Comparison of ENCODE assay signal across 17 cellular contexts in genomic region chr7:75711076-75711475, GRCh38. TPM values are rescaled to one million over a fixed set of nuclear protein-coding genes. Genes with fewer than 3 reads are reported as not detected.
DNase-seq lines count a peak whose midpoint lies in the region; ATAC-seq and TF ChIP-seq lines count a peak whose summit lies in the region.
"Had no signal": no experiment of that assay in that cellular context is flagged by ENCODE, and none has a peak within 500 bp of the region (broad histone marks: within the 10 kb centered on the region; RNA-seq: fewer than 3 reads in every experiment).

No MANE protein-coding gene starts in this region.

- H3K4me1 Mint-ChIP-seq in natural killer cell: peaks cover 20 to 24% of the 10 kb centered on the region in 2 donors
- peaks cover 12 to 21% of the 10 kb centered on the region in 2 donors for H3K4me1 Mint-ChIP-seq in natural killer cell treated with Interleukin-12 subunit alpha and Interleukin-12 subunit beta and Interleukin-15 and Interleukin-18, amount 100 ng/mL, for 72 hours (ENCODE audit: low read depth in 2 of 2)

- peaks cover 29% of the 10 kb centered on the region for H3K4me1 ChIP-seq in osteoblast (ENCODE audit: insufficient read depth, low read length)

- H3K4me3 ChIP-seq in osteoblast (ENCODE audit: insufficient read depth, low read length): no peak overlapping the region
- H3K4me3 ChIP-seq: dorsolateral prefrontal cortex, ovary had no signal

- ATAC-seq in natural killer cell (no peak), GM18517 (IDR thresholded peaks at IDR 0.05; ENCODE audit: unreplicated experiment) (no peak), HG02885 (IDR thresholded peaks at IDR 0.05; ENCODE audit: poor library complexity, unreplicated experiment) (no peak)
- no peak for ATAC-seq in natural killer cell treated with Interleukin-12 subunit alpha and Interleukin-12 subunit beta and Interleukin-15 and Interleukin-18, amount 100 ng/mL, for 72 hours
- ATAC-seq: esophagus mucosa had no signal

- H3K9me3 ChIP-seq in osteoblast (ENCODE audit: low read depth, low read length): no peaks in the 10 kb centered on the region
- H3K9me3 ChIP-seq: ovary had no signal

- no peaks in the 10 kb centered on the region for H3K79me2 ChIP-seq in osteoblast (ENCODE audit: insufficient read depth, low read length)

- no peaks in the 10 kb centered on the region for H3K36me3 ChIP-seq in osteoblast (ENCODE audit: insufficient read depth, low read length)
- H3K36me3 ChIP-seq: ovary had no signal

- DNase-seq in natural killer cell (no peak), osteoblast (ENCODE audit: insufficient read length, low spot score, missing footprints) (no peak), amygdala (lab: John Stamatoyannopoulos, UW) (no peak), DMS53 treated with DMSO at 0.1 percent for 48 hours (lab: John Stamatoyannopoulos, UW; ENCODE audit: unreplicated experiment) (no peak)
- DNase-seq in natural killer cell treated with Interleukin-12 subunit alpha and Interleukin-12 subunit beta and Interleukin-15 and Interleukin-18, amount 100 ng/mL, for 72 hours (ENCODE audit: low spot score): no peak
- DNase-seq: activated CD4-positive, alpha-beta T cell treated with anti-CD3 and anti-CD28 coated beads for 4 hours; activated naive CD4-positive, alpha-beta T cell; dorsolateral prefrontal cortex; NCI-H748 treated with DMSO at 0.1 percent for 48 hours; ovary; RPMI8226; stimulated activated CD4-positive, alpha-beta T cell treated with anti-CD3 and anti-CD28 coated beads, Interleukin-15, amount 100 ng/mL, for 24 hours; stimulated activated naive CD4-positive, alpha-beta T cell treated with Interleukin-2 at 50 U/mL for 16 hours had no signal

- TF ChIP-seq CTCF in natural killer cell (IDR thresholded peaks at IDR 0.05) (no peak), osteoblast (IDR thresholded peaks at IDR 0.05; ENCODE audit: extremely low read depth, low read depth, low read length) (no peak)

- no peaks in the 10 kb centered on the region for H3K27me3 Mint-ChIP-seq in natural killer cell (ENCODE audit: low read depth in 2 of 2)
- no peaks in the 10 kb centered on the region for H3K27me3 Mint-ChIP-seq in natural killer cell treated with Interleukin-12 subunit alpha and Interleukin-12 subunit beta and Interleukin-15 and Interleukin-18, amount 100 ng/mL, for 72 hours

- peak overlapping the region; percentile 72 for H3K27ac ChIP-seq in cingulate gyrus (ENCODE audit: low read depth, low read length)
- peak overlapping the region; percentile 83 for H3K27ac ChIP-seq in osteoblast (ENCODE audit: low read depth, low read length)

- H3K36me3 Mint-ChIP-seq in natural killer cell: peaks cover 7% of the 10 kb centered on the region
- peaks cover 19% of the 10 kb centered on the region for H3K36me3 Mint-ChIP-seq in natural killer cell treated with Interleukin-12 subunit alpha and Interleukin-12 subunit beta and Interleukin-15 and Interleukin-18, amount 100 ng/mL, for 72 hours

- no peak overlapping the region for H3K4me2 ChIP-seq in osteoblast (ENCODE audit: insufficient read depth, low read length)

- no peaks in the 10 kb centered on the region for H3K27me3 ChIP-seq in osteoblast (ENCODE audit: insufficient read depth, low read length)
- H3K27me3 ChIP-seq: dorsolateral prefrontal cortex, ovary had no signal

- peak overlapping the region; percentile 60 for H2AFZ ChIP-seq in osteoblast (ENCODE audit: low read length)

- intact Hi-C loops in natural killer cell (cut with micrococcal nuclease): no loop called here

- H3K4me3 Mint-ChIP-seq in natural killer cell: peak overlapping the region; percentile 21
- H3K4me3 Mint-ChIP-seq in natural killer cell treated with Interleukin-12 subunit alpha and Interleukin-12 subunit beta and Interleukin-15 and Interleukin-18, amount 100 ng/mL, for 72 hours: no peak overlapping the region

- H3K9me3 Mint-ChIP-seq in natural killer cell: no peaks in the 10 kb centered on the region
- peaks cover 4% of the 10 kb centered on the region for H3K9me3 Mint-ChIP-seq in natural killer cell treated with Interleukin-12 subunit alpha and Interleukin-12 subunit beta and Interleukin-15 and Interleukin-18, amount 100 ng/mL, for 72 hours

- peak overlapping the region in 1 of 2 donors; percentile 1 for H3K27ac Mint-ChIP-seq in natural killer cell
- H3K27ac Mint-ChIP-seq in natural killer cell treated with Interleukin-12 subunit alpha and Interleukin-12 subunit beta and Interleukin-15 and Interleukin-18, amount 100 ng/mL, for 72 hours: peak overlapping the region in 1 of 2 donors; percentile 20

- H4K20me1 ChIP-seq in osteoblast (ENCODE audit: insufficient read depth, low read length): no peaks in the 10 kb centered on the region

RNA-seq across cellular contexts. Expression of gene HIP1, which starts 27.7 kb away (rescaled TPM):
- total RNA-seq in natural killer cell (10 to 100 TPM; 17.1 to 27.9 (median 23.1) TPM), osteoblast (24.2 and 25.7 TPM in 2 replicates)
- total RNA-seq in natural killer cell treated with Interleukin-12 subunit alpha and Interleukin-12 subunit beta and Interleukin-15 and Interleukin-18, amount 100 ng/mL, for 72 hours: 10 to 100 TPM; 13.5 to 22.0 TPM
